Comparison of ENCODE assay signal across 24 cellular contexts in genomic region chr12:25284024-25284423, GRCh38. TPM values are rescaled to one million over a fixed set of nuclear protein-coding genes. Genes with fewer than 3 reads are reported as not detected.
DNase-seq lines count a peak whose midpoint lies in the region; ATAC-seq, FAIRE-seq and TF ChIP-seq lines count a peak whose summit lies in the region.
"Had no signal": no experiment of that assay in that cellular context is flagged by ENCODE, and none has a peak within 500 bp of the region (broad histone marks: within the 10 kb centered on the region; RNA-seq: fewer than 3 reads in every experiment).

No MANE protein-coding gene starts in this region.

- H3K27me3 Mint-ChIP-seq in activated T-helper 1 cell treated with anti-CD3 and anti-CD28 coated beads, Interleukin-12 subunit alpha, Interleukin-12 subunit beta, Interleukin-2, Interleukin-4 antibody, amounts not matched to agents 30 ng/mL and 10 ng/mL and 1 ng/mL, durations not matched to agents 14 hours and 24 hours and 36 hours (ENCODE audit: insufficient read depth): peaks cover 11% of the 10 kb centered on the region

- intact Hi-C loops in left colon (cut with DNase I, micrococcal nuclease): no loop called here
- intact Hi-C loops in activated T-helper 1 cell treated with anti-CD3 and anti-CD28 coated beads, Interleukin-12 subunit alpha, Interleukin-12 subunit beta, Interleukin-2, Interleukin-4 antibody, amounts not matched to agents 30 ng/mL and 10 ng/mL and 1 ng/mL, durations not matched to agents 14 hours and 24 hours and 36 hours (cut with micrococcal nuclease): no loop called here

- no peak overlapping the region for H3K27ac ChIP-seq in RWPE1
- H3K27ac ChIP-seq in small intestine (ENCODE audit: low read depth in 1 of 2, low read length in 1 of 2): no peak overlapping the region
- H3K27ac ChIP-seq: HL-60, KMS-11 had no signal

- peaks cover 8% of the 10 kb centered on the region for H3K9me3 Mint-ChIP-seq in activated T-helper 1 cell treated with anti-CD3 and anti-CD28 coated beads, Interleukin-12 subunit alpha, Interleukin-12 subunit beta, Interleukin-2, Interleukin-4 antibody, amounts not matched to agents 30 ng/mL and 10 ng/mL and 1 ng/mL, durations not matched to agents 14 hours and 24 hours and 36 hours

- DNase-seq in RWPE1 (ENCODE audit: low spot score): peak; percentile 3
- DNase-seq in epithelial cell of esophagus (ENCODE audit: low read depth): peak; percentile 67
- no peak for DNase-seq in left colon
- DNase-seq in small intestine: peak; percentile 40
- DNase-seq in activated T-helper 1 cell treated with anti-CD3 and anti-CD28 coated beads, Interleukin-12 subunit alpha, Interleukin-12 subunit beta, Interleukin-2, Interleukin-4 antibody, amounts not matched to agents 30 ng/mL and 10 ng/mL and 1 ng/mL, durations not matched to agents 14 hours and 24 hours and 36 hours (ENCODE audit: low spot score): no peak
- no peak for DNase-seq in GM19238 (ENCODE audit: insufficient read length, low spot score)
- DNase-seq in SHP77 treated with DMSO at 0.1 percent for 48 hours (lab: John Stamatoyannopoulos, UW): no peak
- DNase-seq: C1 segment of cervical spinal cord, Calu3, DMS79 treated with DMSO at 0.1 percent for 48 hours, GF-D8, NCI-H1105, NCI-H1436 treated with DMSO at 0.1 percent for 48 hours, NCI-H187 treated with DMSO at 0.1 percent for 48 hours, NCI-H524 treated with DMSO at 0.1 percent for 48 hours, SK-N-SH, SW 1271 had no signal

- no peak overlapping the region for H3K27ac Mint-ChIP-seq in activated T-helper 1 cell treated with anti-CD3 and anti-CD28 coated beads, Interleukin-12 subunit alpha, Interleukin-12 subunit beta, Interleukin-2, Interleukin-4 antibody, amounts not matched to agents 30 ng/mL and 10 ng/mL and 1 ng/mL, durations not matched to agents 14 hours and 24 hours and 36 hours
- H3K27ac Mint-ChIP-seq: IgD-negative memory B cell had no signal

- no peaks in the 10 kb centered on the region for H3K4me1 ChIP-seq in small intestine (ENCODE audit: control insufficient read depth in 2 of 2, insufficient read depth in 1 of 2, low read depth in 1 of 2, low read length in 1 of 2)

- H3K36me3 ChIP-seq in small intestine (ENCODE audit: control insufficient read depth in 2 of 2, insufficient read depth in 2 of 2, low read length in 2 of 2): no peaks in the 10 kb centered on the region

- peak; percentile 66 for ATAC-seq in left colon
- ATAC-seq: HCT116 had no signal

- no peak overlapping the region for H3K4me3 Mint-ChIP-seq in activated T-helper 1 cell treated with anti-CD3 and anti-CD28 coated beads, Interleukin-12 subunit alpha, Interleukin-12 subunit beta, Interleukin-2, Interleukin-4 antibody, amounts not matched to agents 30 ng/mL and 10 ng/mL and 1 ng/mL, durations not matched to agents 14 hours and 24 hours and 36 hours
- H3K4me3 Mint-ChIP-seq: IgD-negative memory B cell had no signal

- H3K36me3 Mint-ChIP-seq in activated T-helper 1 cell treated with anti-CD3 and anti-CD28 coated beads, Interleukin-12 subunit alpha, Interleukin-12 subunit beta, Interleukin-2, Interleukin-4 antibody, amounts not matched to agents 30 ng/mL and 10 ng/mL and 1 ng/mL, durations not matched to agents 14 hours and 24 hours and 36 hours (ENCODE audit: low read depth): no peaks in the 10 kb centered on the region

- TF ChIP-seq CTCF in RWPE1 (conservative IDR thresholded peaks at IDR 0.05; ENCODE audit: low read depth) (no peak), epithelial cell of esophagus (IDR thresholded peaks at IDR 0.05; ENCODE audit: insufficient read depth, low read depth, low read length, missing control alignments) (no peak)

- H3K27me3 ChIP-seq in small intestine (ENCODE audit: control insufficient read depth in 2 of 2, insufficient read depth in 2 of 2, low read length in 2 of 2): no peaks in the 10 kb centered on the region

- POLR2A ChIA-PET in RWPE1 (lab: Yijun Ruan, JAX; ENCODE audit: low non-redundant PET): no interaction called here

- no peaks in the 10 kb centered on the region for H3K9me3 ChIP-seq in small intestine (ENCODE audit: control insufficient read depth, low read depth)

- CTCF ChIA-PET in RWPE1 (lab: Yijun Ruan, JAX): interaction anchor here (1.1 kb wide), 1 partner anchor 103 kb away, joined by 4 read pairs; no protein-coding TSS in a partner anchor

- FAIRE-seq in small intestine (lab: Jason Lieb, UNC): no peak
- FAIRE-seq: GM12891, GM19239, H1 had no signal

- peaks cover 20% of the 10 kb centered on the region for H3K4me1 Mint-ChIP-seq in activated T-helper 1 cell treated with anti-CD3 and anti-CD28 coated beads, Interleukin-12 subunit alpha, Interleukin-12 subunit beta, Interleukin-2, Interleukin-4 antibody, amounts not matched to agents 30 ng/mL and 10 ng/mL and 1 ng/mL, durations not matched to agents 14 hours and 24 hours and 36 hours (ENCODE audit: low read depth)

- 71 to 92% (median 85%) methylated on average over 4 of the region's 4 CpGs for WGBS in small intestine, 3 donors

- no peak overlapping the region for H3K4me3 ChIP-seq in epithelial cell of esophagus (ENCODE audit: low read length)
- no peak overlapping the region for H3K4me3 ChIP-seq in small intestine (ENCODE audit: low read depth in 1 of 2, low read length in 2 of 2)

RNA-seq across cellular contexts. Expression of gene KRAS, which starts 33.3 kb away (rescaled TPM):
- 10 to 100 TPM; 74.7 to 76.9 TPM for total RNA-seq in left colon
- 10 to 100 TPM; 11.3 to 14.8 (median 14.5) TPM for polyA plus RNA-seq in small intestine
- 43.1 and 43.3 TPM in 2 replicates for total RNA-seq in activated T-helper 1 cell treated with anti-CD3 and anti-CD28 coated beads, Interleukin-12 subunit alpha, Interleukin-12 subunit beta, Interleukin-2, Interleukin-4 antibody, amounts not matched to agents 30 ng/mL and 10 ng/mL and 1 ng/mL, durations not matched to agents 14 hours and 24 hours and 36 hours

Comparison
In these comparisons a context has a peak if more than half of its experiments do, and no peak if none do; other contexts are left out.
1. DNase-seq: peak in RWPE1 (single experiment), epithelial cell of esophagus (single experiment) and small intestine (single experiment); none in left colon (0 of 2), activated T-helper 1 cell treated with anti-CD3 and anti-CD28 coated beads, Interleukin-12 subunit alpha, Interleukin-12 subunit beta, Interleukin-2, Interleukin-4 antibody, amounts not matched to agents 30 ng/mL and 10 ng/mL and 1 ng/mL, durations not matched to agents 14 hours and 24 hours and 36 hours (single experiment), GM19238 (single experiment) and SHP77 treated with DMSO at 0.1 percent for 48 hours (single experiment).